8 cellular contexts compared by ENCODE assay signal in genomic region chr19:29606420-29606747, GRCh38. TPM values are rescaled to one million over a fixed set of nuclear protein-coding genes. Genes with fewer than 3 reads are reported as not detected.
DNase-seq lines count a peak whose midpoint lies in the region; ATAC-seq and TF ChIP-seq lines count a peak whose summit lies in the region.

No MANE protein-coding gene starts in this region.

- peak overlapping the region; percentile 85 for H3K9ac ChIP-seq in SK-N-MC (ENCODE audit: insufficient read length)
- peak overlapping the region; percentile 87 for H3K9ac ChIP-seq in rectal smooth muscle tissue (ENCODE audit: low read length)

- ATAC-seq in GM21619 (IDR thresholded peaks at IDR 0.05; ENCODE audit: unreplicated experiment) (peak; percentile 11), foreskin keratinocyte (peak; percentile 53), GM21786 (IDR thresholded peaks at IDR 0.05; ENCODE audit: unreplicated experiment) (no peak)

- H3K27me3 ChIP-seq in foreskin keratinocyte = no peaks in the 10 kb centered on the region
- H3K27me3 ChIP-seq in rectal smooth muscle tissue (ENCODE audit: control insufficient read depth, insufficient read depth, low read length) = no peaks in the 10 kb centered on the region

- H3K4me1 ChIP-seq in foreskin keratinocyte (no peaks in the 10 kb centered on the region), rectal smooth muscle tissue (ENCODE audit: control insufficient read depth, insufficient read depth, low read length) (peaks cover 3% of the 10 kb centered on the region)

- DNase-seq in SK-N-MC (ENCODE audit: low read depth, low spot score) = no peak
- no peak for DNase-seq in foreskin keratinocyte
- no peak for DNase-seq in stimulated activated CD4-positive, alpha-beta T cell treated with anti-CD3 and anti-CD28 coated beads, Interleukin-1b, Interleukin-23, amount 100 ng/mL, for 48 hours
- no peak for DNase-seq in SKM-1 (lab: John Stamatoyannopoulos, UW; ENCODE audit: unreplicated experiment)

- H3K4me3 ChIP-seq in SK-N-MC (peak overlapping the region; percentile 86), rectal smooth muscle tissue (ENCODE audit: low read length) (peak overlapping the region; percentile 97)

- TF ChIP-seq CTCF in 22Rv1 (IDR thresholded peaks at IDR 0.05) (no peak), foreskin keratinocyte (conservative IDR thresholded peaks at IDR 0.05) (no peak)

- peak overlapping the region; percentile 58; the same call in 1 of the 2 replicates for H3K27ac ChIP-seq in 22Rv1
- no peak overlapping the region for H3K27ac ChIP-seq in SK-N-MC
- peak overlapping the region; percentile 88 for H3K27ac ChIP-seq in foreskin keratinocyte
- H3K27ac ChIP-seq in rectal smooth muscle tissue (ENCODE audit: low read depth, low read length) = peak overlapping the region; percentile 94

- peaks cover 14% of the 10 kb centered on the region; the same call in 1 of the 2 replicates for H3K36me3 ChIP-seq in SK-N-MC (ENCODE audit: insufficient read depth, low read length)
- H3K36me3 ChIP-seq in rectal smooth muscle tissue (ENCODE audit: control insufficient read depth, insufficient read depth, low read length) = peaks cover 9% of the 10 kb centered on the region

- no peaks in the 10 kb centered on the region for H3K9me3 ChIP-seq in SK-N-MC (ENCODE audit: low read depth, low read length)

RNA-seq across cellular contexts. Expression of gene POP4, which starts 0.3 kb away (rescaled TPM):
- 88.1 and 92.2 TPM in 2 replicates for total RNA-seq in foreskin keratinocyte
- polyA plus RNA-seq in foreskin keratinocyte = 90.7 and 101 TPM in 2 replicates

RNA-seq across cellular contexts. Expression of gene PLEKHF1, which starts 58.9 kb away (rescaled TPM):
- 13.8 and 15.0 TPM in 2 replicates for total RNA-seq in foreskin keratinocyte
- polyA plus RNA-seq in foreskin keratinocyte = 13.2 and 15.8 TPM in 2 replicates
